Comparison of ENCODE assay signal across 34 cellular contexts in genomic region chr10:80893256-80893655, GRCh38.
"Had no signal": no experiment of that assay in that cellular context is flagged by ENCODE, and none has a peak within 500 bp of the region (broad histone marks: within the 10 kb centered on the region; RNA-seq: fewer than 3 reads in every experiment).

No MANE protein-coding gene starts in this region.

- H3K9me3 ChIP-seq: adrenal gland, body of pancreas, breast epithelium had no signal

- H3K4me3 Mint-ChIP-seq: activated B cell treated with CpG ODN at 0.5 μM for 24 hours; activated CD4-positive, alpha-beta memory T cell treated with anti-CD3 and anti-CD28 coated beads for 36 hours; activated CD8-positive, alpha-beta T cell treated with anti-CD3 and anti-CD28 coated beads for 36 hours; activated naive CD4-positive, alpha-beta T cell treated with anti-CD3 and anti-CD28 coated beads for 36 hours; activated naive CD8-positive, alpha-beta T cell treated with anti-CD3 and anti-CD28 coated beads for 36 hours; activated T-cell treated with anti-CD3 and anti-CD28 coated beads, Interleukin-2, amount 50 U/mL, for 4 hours; activated T-cell treated with anti-CD3 and anti-CD28 coated beads, Interleukin-2, amount 50 U/mL, for 72 hours; activated T-helper 1 cell treated with anti-CD3 and anti-CD28 coated beads, Interleukin-12 subunit alpha, Interleukin-12 subunit beta, Interleukin-2, Interleukin-4 antibody, amounts not matched to agents 30 ng/mL and 10 ng/mL and 1 ng/mL, durations not matched to agents 14 hours and 24 hours and 36 hours; activated T-helper 17 cell treated with anti-CD3 and anti-CD28 coated beads, Interleukin-2, amount 50 U/mL, for 72 hours; T-helper 1 cell treated with Interleukin-12 subunit alpha and Interleukin-12 subunit beta and Interleukin-4 antibody, amounts not matched to agents 30 μg/mL and 1 μg/mL, for 36 hours; T-helper 2 cell treated with Interferon-gamma antibody and Interleukin-4, amounts not matched to agents 5 μg/mL and 100 μg/mL, for 36 hours had no signal

- H3K27ac Mint-ChIP-seq: activated B cell treated with CpG ODN at 0.5 μM for 24 hours; activated CD4-positive, alpha-beta memory T cell treated with anti-CD3 and anti-CD28 coated beads for 36 hours; activated CD8-positive, alpha-beta T cell treated with anti-CD3 and anti-CD28 coated beads for 36 hours; activated naive CD4-positive, alpha-beta T cell treated with anti-CD3 and anti-CD28 coated beads for 36 hours; activated naive CD4-positive, alpha-beta T cell treated with anti-CD3 and anti-CD28 coated beads, Interleukin-2, amount 50 U/mL, for 72 hours; activated naive CD8-positive, alpha-beta T cell treated with anti-CD3 and anti-CD28 coated beads for 36 hours; activated T-cell treated with anti-CD3 and anti-CD28 coated beads, Interleukin-2, amount 50 U/mL, for 72 hours; activated T-helper 1 cell treated with anti-CD3 and anti-CD28 coated beads, Interleukin-12 subunit alpha, Interleukin-12 subunit beta, Interleukin-2, Interleukin-4 antibody, amounts not matched to agents 30 ng/mL and 10 ng/mL and 1 ng/mL, durations not matched to agents 14 hours and 24 hours and 36 hours; activated T-helper 17 cell treated with anti-CD3 and anti-CD28 coated beads, Interleukin-2, amount 50 U/mL, for 72 hours; T-helper 1 cell treated with Interleukin-12 subunit alpha and Interleukin-12 subunit beta and Interleukin-4 antibody, amounts not matched to agents 30 μg/mL and 1 μg/mL, for 36 hours; T-helper 2 cell treated with Interferon-gamma antibody and Interleukin-4, amounts not matched to agents 5 μg/mL and 100 μg/mL, for 36 hours had no signal

- H3K27me3 Mint-ChIP-seq: activated B cell treated with CpG ODN at 0.5 μM for 24 hours; activated CD4-positive, alpha-beta memory T cell treated with anti-CD3 and anti-CD28 coated beads for 36 hours; activated CD8-positive, alpha-beta T cell treated with anti-CD3 and anti-CD28 coated beads for 36 hours; activated naive CD8-positive, alpha-beta T cell treated with anti-CD3 and anti-CD28 coated beads for 36 hours; activated T-helper 17 cell treated with anti-CD3 and anti-CD28 coated beads, Interleukin-2, amount 50 U/mL, for 72 hours had no signal

- H3K9me3 Mint-ChIP-seq: activated B cell treated with CpG ODN at 0.5 μM for 24 hours; activated CD4-positive, alpha-beta memory T cell treated with anti-CD3 and anti-CD28 coated beads for 36 hours; activated CD8-positive, alpha-beta T cell treated with anti-CD3 and anti-CD28 coated beads for 36 hours; activated naive CD4-positive, alpha-beta T cell treated with anti-CD3 and anti-CD28 coated beads for 36 hours; activated naive CD4-positive, alpha-beta T cell treated with anti-CD3 and anti-CD28 coated beads, Interleukin-2, amount 50 U/mL, for 72 hours; activated naive CD8-positive, alpha-beta T cell treated with anti-CD3 and anti-CD28 coated beads for 36 hours; activated T-cell treated with anti-CD3 and anti-CD28 coated beads, Interleukin-2, amount 50 U/mL, for 4 hours; activated T-cell treated with anti-CD3 and anti-CD28 coated beads, Interleukin-2, amount 50 U/mL, for 72 hours; activated T-helper 1 cell treated with anti-CD3 and anti-CD28 coated beads, Interleukin-12 subunit alpha, Interleukin-12 subunit beta, Interleukin-2, Interleukin-4 antibody, amounts not matched to agents 30 ng/mL and 10 ng/mL and 1 ng/mL, durations not matched to agents 14 hours and 24 hours and 36 hours; activated T-helper 17 cell treated with anti-CD3 and anti-CD28 coated beads, Interleukin-2, amount 50 U/mL, for 72 hours; T-helper 1 cell treated with Interleukin-12 subunit alpha and Interleukin-12 subunit beta and Interleukin-4 antibody, amounts not matched to agents 30 μg/mL and 1 μg/mL, for 36 hours; T-helper 2 cell treated with Interferon-gamma antibody and Interleukin-4, amounts not matched to agents 5 μg/mL and 100 μg/mL, for 36 hours had no signal

- H3K36me3 ChIP-seq: adrenal gland, brain microvascular endothelial cell, breast epithelium had no signal

- DNase-seq: activated B cell treated with CpG ODN at 0.5 μM for 24 hours; activated CD4-positive, alpha-beta memory T cell treated with anti-CD3 and anti-CD28 coated beads for 36 hours; activated CD4-positive, alpha-beta T cell treated with anti-CD3 and anti-CD28 coated beads for 48 hours; activated CD4-positive, alpha-beta T cell treated with anti-CD3 and anti-CD28 coated beads, Interleukin-2, amount 50 U/mL, for 1 hour; activated CD4-positive, alpha-beta T cell treated with anti-CD3 and anti-CD28 coated beads, Interleukin-2, amount 50 U/mL, for 4 hours; activated CD4-positive, CD25-positive, alpha-beta regulatory T cell treated with anti-CD3 and anti-CD28 coated beads, Interleukin-2, amount 50 U/mL, for 72 hours; activated CD8-positive, alpha-beta memory T cell treated with anti-CD3 and anti-CD28 coated beads, Interleukin-2, amount 50 U/mL, for 4 hours; activated CD8-positive, alpha-beta T cell treated with anti-CD3 and anti-CD28 coated beads for 36 hours; activated effector memory CD4-positive, alpha-beta T cell treated with anti-CD3 and anti-CD28 coated beads, Interleukin-2, amount 50 U/mL, for 16 hours; activated gamma-delta T cell treated with Interleukin-2 at 50 U/mL for 16 hours; activated naive CD4-positive, alpha-beta T cell; activated naive CD4-positive, alpha-beta T cell treated with anti-CD3 and anti-CD28 coated beads for 36 hours; activated naive CD4-positive, alpha-beta T cell treated with anti-CD3 and anti-CD28 coated beads, Interleukin-2, amount 50 U/mL, for 16 hours; activated naive CD8-positive, alpha-beta T cell treated with anti-CD3 and anti-CD28 coated beads for 36 hours; activated T-cell treated with anti-CD3 and anti-CD28 coated beads for 4 hours; activated T-cell treated with anti-CD3 and anti-CD28 coated beads, Interleukin-2, amount 50 U/mL, for 1 hour; activated T-cell treated with anti-CD3 and anti-CD28 coated beads, Interleukin-2, amount 50 U/mL, for 4 hours; activated T-cell treated with anti-CD3 and anti-CD28 coated beads, Interleukin-2, amount 50 U/mL, for 72 hours; adrenal gland; amniotic stem cell; aorta; body of pancreas; brain microvascular endothelial cell; central memory CD4-positive, alpha-beta T cell; T-helper 1 cell; T-helper 2 cell; T-helper 9 cell had no signal

- H3K27me3 ChIP-seq: adrenal gland, body of pancreas, brain microvascular endothelial cell, breast epithelium had no signal

- H3K27ac ChIP-seq: adrenal gland, body of pancreas, brain microvascular endothelial cell, breast epithelium, VCaP had no signal

- H3K4me1 ChIP-seq: adrenal gland, body of pancreas, breast epithelium had no signal

- H3K4me1 Mint-ChIP-seq: activated B cell treated with CpG ODN at 0.5 μM for 24 hours; activated naive CD8-positive, alpha-beta T cell treated with anti-CD3 and anti-CD28 coated beads for 36 hours; activated T-helper 17 cell treated with anti-CD3 and anti-CD28 coated beads, Interleukin-2, amount 50 U/mL, for 72 hours had no signal

- ATAC-seq: activated CD8-positive, alpha-beta T cell treated with anti-CD3 and anti-CD28 coated beads for 36 hours; activated naive CD4-positive, alpha-beta T cell treated with anti-CD3 and anti-CD28 coated beads, Interleukin-2, amount 50 U/mL, for 72 hours; activated T-cell treated with anti-CD3 and anti-CD28 coated beads, Interleukin-2, amount 50 U/mL, for 4 hours; activated T-cell treated with anti-CD3 and anti-CD28 coated beads, Interleukin-2, amount 50 U/mL, for 72 hours; activated T-helper 17 cell treated with anti-CD3 and anti-CD28 coated beads, Interleukin-2, amount 50 U/mL, for 72 hours; body of pancreas had no signal

- H3K4me3 ChIP-seq: adrenal gland, body of pancreas, breast epithelium had no signal

- H3K36me3 Mint-ChIP-seq: activated CD4-positive, alpha-beta memory T cell treated with anti-CD3 and anti-CD28 coated beads for 36 hours; activated naive CD4-positive, alpha-beta T cell treated with anti-CD3 and anti-CD28 coated beads, Interleukin-2, amount 50 U/mL, for 72 hours; activated naive CD8-positive, alpha-beta T cell treated with anti-CD3 and anti-CD28 coated beads for 36 hours had no signal
